In the genomic region with DNA sequence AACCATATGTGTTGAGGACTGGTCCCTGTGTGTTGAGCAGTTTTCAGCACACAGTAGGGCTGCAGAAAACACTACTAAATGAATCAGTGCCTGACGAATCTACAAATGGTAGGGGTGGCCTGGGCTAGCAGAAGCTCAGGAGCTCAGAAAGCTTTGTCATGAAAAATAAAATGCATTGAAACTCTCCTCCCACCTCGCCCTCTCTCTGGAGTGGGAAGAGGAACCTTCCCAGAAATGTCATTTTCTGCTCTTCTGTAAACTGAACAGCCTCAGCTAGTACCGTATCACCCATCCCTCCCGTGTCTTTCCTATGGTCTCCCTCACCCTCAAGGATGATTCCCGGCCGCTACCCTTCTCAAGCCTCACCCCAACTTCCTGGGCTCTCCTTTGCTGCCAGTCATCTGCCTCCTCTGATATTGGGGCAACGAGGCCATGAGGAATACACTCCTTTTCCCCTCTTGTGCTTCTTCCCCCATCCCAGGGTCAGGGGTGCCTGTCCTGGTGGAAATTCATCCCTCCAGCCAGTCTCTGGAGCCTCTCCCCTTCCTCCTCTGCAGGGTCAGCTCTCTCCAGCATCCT, we compare ENCODE assay signal across 19 cellular contexts.
"Had no signal": no experiment of that assay in that cellular context is flagged by ENCODE, and none has a peak within 500 bp of the region (broad histone marks: within the 10 kb centered on the region; RNA-seq: fewer than 3 reads in every experiment).

No MANE protein-coding gene starts in this region.

- H3K27ac Mint-ChIP-seq: dendritic cell treated with granulocyte-macrophage colony-stimulating factor and Interleukin-4, amounts not matched to agents 40 ng/mL and 50 ng/mL, for 4 days; mesothelial cell of epicardium; natural killer cell treated with Interleukin-12 subunit alpha and Interleukin-12 subunit beta and Interleukin-15 and Interleukin-18, amount 100 ng/mL, for 72 hours had no signal

- FAIRE-seq: endometrium, frontal cortex, islet of Langerhans, small intestine had no signal

- H3K4me3 ChIP-seq: heart right ventricle, psoas muscle, suprapubic skin, thyroid gland, upper lobe of left lung, uterus had no signal

- H3K27ac ChIP-seq: heart right ventricle, psoas muscle, suprapubic skin, thyroid gland, upper lobe of left lung, uterus had no signal

- H3K4me1 ChIP-seq: psoas muscle, suprapubic skin, thyroid gland, upper lobe of left lung, uterus had no signal

- H3K9me3 ChIP-seq: psoas muscle, suprapubic skin, thyroid gland, upper lobe of left lung, uterus had no signal

- H3K4me1 Mint-ChIP-seq: central memory CD8-positive, alpha-beta T cell had no signal

- H3K4me3 Mint-ChIP-seq: central memory CD8-positive, alpha-beta T cell; dendritic cell treated with granulocyte-macrophage colony-stimulating factor and Interleukin-4, amounts not matched to agents 40 ng/mL and 50 ng/mL, for 4 days; mesothelial cell of epicardium; natural killer cell treated with Interleukin-12 subunit alpha and Interleukin-12 subunit beta and Interleukin-15 and Interleukin-18, amount 100 ng/mL, for 72 hours had no signal

- ATAC-seq: esophagus mucosa; heart right ventricle; left lobe of liver; natural killer cell treated with Interleukin-12 subunit alpha and Interleukin-12 subunit beta and Interleukin-15 and Interleukin-18, amount 100 ng/mL, for 72 hours; psoas muscle; stimulated activated naive CD8-positive, alpha-beta T cell treated with anti-CD3 and anti-CD28 coated beads, Interleukin-15, Interleukin-2, amounts not matched to agents 100 U/mL and 50 U/mL, for 24 hours had no signal

- H3K36me3 Mint-ChIP-seq: mesothelial cell of epicardium; natural killer cell treated with Interleukin-12 subunit alpha and Interleukin-12 subunit beta and Interleukin-15 and Interleukin-18, amount 100 ng/mL, for 72 hours had no signal

- DNase-seq: heart right ventricle; occipital lobe; psoas muscle; small intestine; stimulated activated CD4-positive, alpha-beta T cell treated with anti-CD3 and anti-CD28 coated beads, Interleukin-2, amount 100 ng/mL, for 48 hours; stimulated activated naive CD8-positive, alpha-beta T cell treated with anti-CD3 and anti-CD28 coated beads, Interleukin-15, Interleukin-2, amounts not matched to agents 100 U/mL and 50 U/mL, for 24 hours; thyroid gland; upper lobe of left lung; uterus had no signal

- H3K36me3 ChIP-seq: heart right ventricle, suprapubic skin, thyroid gland, upper lobe of left lung, uterus had no signal

- H3K27me3 ChIP-seq: thyroid gland, upper lobe of left lung, uterus had no signal
